Comparison of ENCODE assay signal across 13 cellular contexts in the genomic region with DNA sequence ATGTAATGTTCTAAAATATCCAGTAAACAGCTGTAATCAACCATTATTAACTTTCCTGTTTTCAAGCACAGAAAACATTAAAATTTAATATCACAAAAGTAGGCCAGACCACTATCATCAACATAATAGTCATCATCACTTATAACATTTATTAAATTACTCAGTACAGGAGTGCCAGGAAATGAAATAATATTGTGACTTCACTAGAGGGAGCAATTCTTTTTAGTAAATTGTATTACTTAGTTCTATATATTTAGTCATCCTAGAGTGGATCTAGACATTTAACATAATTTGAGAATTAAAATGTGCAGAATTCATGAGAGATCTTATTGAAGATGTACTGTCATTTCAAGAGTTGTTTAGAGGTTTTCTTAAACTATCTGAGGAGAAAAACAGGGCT. TPM values are rescaled to one million over a fixed set of nuclear protein-coding genes. Genes with fewer than 3 reads are reported as not detected.
DNase-seq lines count a peak whose midpoint lies in the region; FAIRE-seq and TF ChIP-seq lines count a peak whose summit lies in the region.
"Had no signal": no experiment of that assay in that cellular context is flagged by ENCODE, and none has a peak within 500 bp of the region (broad histone marks: within the 10 kb centered on the region; RNA-seq: fewer than 3 reads in every experiment).

No MANE protein-coding gene starts in this region.

- H3K4me3 ChIP-seq in BJ (ENCODE audit: low read depth, low read length), result no peak overlapping the region
- no peak overlapping the region for H3K4me3 ChIP-seq in KMS-11 (IDR thresholded peaks at IDR 0.05; ENCODE audit: insufficient read depth, low read depth, low read length)
- H3K4me3 ChIP-seq in kidney epithelial cell (ENCODE audit: low read depth, low read length), result no peak overlapping the region
- H3K4me3 ChIP-seq in transverse colon, result no peak overlapping the region

- CTCF ChIA-PET in BJ (lab: Yijun Ruan, JAX), result interaction anchor here (1.7 kb wide), 1 partner anchor 32 kb away, joined by 4 read pairs; no protein-coding TSS in a partner anchor

- no peak for TF ChIP-seq POLR2A in transverse colon (IDR thresholded peaks at IDR 0.05)

- no peak for DNase-seq in BJ (ENCODE audit: low read depth)
- no peak for DNase-seq in kidney epithelial cell (ENCODE audit: low read depth)
- no peak for DNase-seq in NCI-H146 (lab: John Stamatoyannopoulos, UW)
- no peak for DNase-seq in stimulated activated CD4-positive, alpha-beta T cell treated with anti-CD3 and anti-CD28 coated beads, Interleukin-15, amount 100 ng/mL, for 24 hours
- DNase-seq in KBM-7, result no peak
- no peak for DNase-seq in transverse colon
- DNase-seq: activated CD8-positive, alpha-beta memory T cell treated with anti-CD3 and anti-CD28 coated beads, Interleukin-2, amount 50 U/mL, for 4 hours; anterior cingulate cortex; NCI-H1930 had no signal

- H3K4me2 ChIP-seq in KMS-11, result no peak overlapping the region

- H3K9ac ChIP-seq in KMS-11, result no peak overlapping the region

- H3K9me3 ChIP-seq in transverse colon, result no peaks in the 10 kb centered on the region

- H3K36me3 ChIP-seq in BJ (ENCODE audit: control insufficient read depth, insufficient read depth, low read length) (no peaks in the 10 kb centered on the region), KMS-11 (ENCODE audit: insufficient read depth) (no peaks in the 10 kb centered on the region; the same call in 1 of the 2 replicates), kidney epithelial cell (ENCODE audit: control insufficient read depth, insufficient read depth, low read length) (no peaks in the 10 kb centered on the region), transverse colon (no peaks in the 10 kb centered on the region)

- 0 out of 2 replicates have a peak, but pooled peaks have one; percentile 5 for TF ChIP-seq CTCF in BJ (IDR thresholded peaks at IDR 0.05; ENCODE audit: insufficient read depth, low read depth, low read length)
- TF ChIP-seq CTCF in KMS-11 (conservative IDR thresholded peaks at IDR 0.05; ENCODE audit: low read depth, low read length), result peak; percentile 50
- TF ChIP-seq CTCF in kidney epithelial cell (IDR thresholded peaks at IDR 0.05; ENCODE audit: insufficient read depth, low read length, poor library complexity, severe bottlenecking), result peak; percentile 12
- peak in 1 of 5 experiments; percentile 12 for TF ChIP-seq CTCF in transverse colon (IDR thresholded peaks at IDR 0.05)

- POLR2A ChIA-PET in BJ (lab: Charles Lee), result no interaction called here

- FAIRE-seq in TTC549 (lab: Jason Lieb, UNC), result peak; percentile 89
- FAIRE-seq: H1, HTR-8/SVneo had no signal

- no peaks in the 10 kb centered on the region for H4K20me1 ChIP-seq in KMS-11 (ENCODE audit: insufficient read depth)

- in situ Hi-C loops in KBM-7 (cut with MboI; ENCODE audit: low pct_unique_long_range_greater_than_20kb, low sequenced_read_pairs) (no loop called here), transverse colon (cut with MboI; ENCODE audit: low pct_ligation_motif_present in 1 of 4, low pct_unique_long_range_greater_than_20kb in 1 of 4, low sequenced_read_pairs in 3 of 4) (no loop called here)

- H3K27ac ChIP-seq in KMS-11 (no peak overlapping the region), transverse colon (no peak overlapping the region)

- no peak for TF ChIP-seq EP300 in transverse colon (IDR thresholded peaks at IDR 0.05; ENCODE audit: low read depth)

- H3K4me1 ChIP-seq in KMS-11 (ENCODE audit: low read depth, poor library complexity, severe bottlenecking), result no peaks in the 10 kb centered on the region
- H3K4me1 ChIP-seq in transverse colon, result no peaks in the 10 kb centered on the region

- H3K27me3 ChIP-seq in BJ (ENCODE audit: control insufficient read depth, insufficient read depth, low read length) (no peaks in the 10 kb centered on the region), KMS-11 (ENCODE audit: insufficient read depth, low read depth) (no peaks in the 10 kb centered on the region), kidney epithelial cell (ENCODE audit: control insufficient read depth, insufficient read depth, low read length) (no peaks in the 10 kb centered on the region), transverse colon (no peaks in the 10 kb centered on the region)

- intact Hi-C loops in transverse colon (cut with DNase I; ENCODE audit: low total_unique reads), result no loop called here

- H2AFZ ChIP-seq in KMS-11 (ENCODE audit: low read depth), result no peak overlapping the region

- H3K79me2 ChIP-seq in KMS-11 (ENCODE audit: insufficient read depth, low read depth), result no peaks in the 10 kb centered on the region

RNA-seq across cellular contexts. Expression of a gene that starts 33.6 kb away (rescaled TPM):
- 0.56 and 1.1 TPM in 2 replicates for polyA plus RNA-seq in BJ (2011; rRNA removed)
- 0.24 and 0.51 TPM in 2 replicates for polyA minus RNA-seq in BJ (2011; rRNA and poly(A)+ RNA removed)
- total RNA-seq in kidney epithelial cell (0.29 and 1.3 TPM in 2 replicates), transverse colon (10 to 100 TPM; 15.0 to 34.4 (median 24.5) TPM)
